11 cellular contexts compared by ENCODE assay signal in the genomic region with DNA sequence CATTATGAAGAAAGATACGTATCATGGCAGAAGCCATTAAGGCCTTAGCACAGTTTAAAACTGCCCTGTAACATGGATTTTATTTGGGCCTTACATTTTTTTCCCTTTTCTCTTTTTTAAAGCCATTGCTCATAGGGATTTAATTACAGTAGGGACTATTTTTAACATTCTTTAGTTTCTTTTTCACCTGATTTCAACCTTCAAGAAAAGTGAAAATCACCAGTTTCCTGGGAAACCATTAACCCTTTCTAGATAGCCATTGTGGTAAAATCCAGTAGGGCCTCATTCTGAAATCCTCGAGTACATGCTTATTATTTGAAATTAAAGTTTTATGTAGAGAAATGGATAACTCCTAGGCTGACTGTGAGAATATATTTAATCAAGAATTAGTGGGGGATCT. TPM values are rescaled to one million over a fixed set of nuclear protein-coding genes. Genes with fewer than 3 reads are reported as not detected.
DNase-seq lines count a peak whose midpoint lies in the region; ATAC-seq and TF ChIP-seq lines count a peak whose summit lies in the region.
"Had no signal": no experiment of that assay in that cellular context is flagged by ENCODE, and none has a peak within 500 bp of the region (broad histone marks: within the 10 kb centered on the region; RNA-seq: fewer than 3 reads in every experiment).

No MANE protein-coding gene starts in this region.

- no peak overlapping the region for H3K56ac ChIP-seq in H9 (ENCODE audit: insufficient read length, low read depth, low read length)

- H3K23me2 ChIP-seq in H9 (ENCODE audit: insufficient read length, low read depth, low read length, poor library complexity, severe bottlenecking) = peaks cover 15% of the 10 kb centered on the region

- no peak overlapping the region for H4K91ac ChIP-seq in H9 (ENCODE audit: insufficient read length, low read depth, low read length)

- no peak overlapping the region for H3K4me2 ChIP-seq in H9 (ENCODE audit: insufficient read depth, insufficient read length, low read length)

- H3K27ac ChIP-seq in H9 (ENCODE audit: insufficient read length, low read depth, low read length) = no peak overlapping the region

- H3K9me3 ChIP-seq in H9 (ENCODE audit: control insufficient read depth, low read depth, low read length) = no peaks in the 10 kb centered on the region
- H3K9me3 ChIP-seq in adipocyte (ENCODE audit: control insufficient read depth, low read length) = no peaks in the 10 kb centered on the region

- WGBS in H9 (ENCODE audit: extremely low coverage, insufficient read length, low lambda C conversion rate) = no CpG with 5 or more reads among the region's 2 CpGs

- no peak overlapping the region for H2BK5ac ChIP-seq in H9 (ENCODE audit: insufficient read length, low read length)

- no peaks in the 10 kb centered on the region; a peak in 1 of 5 replicates for H3K9me3 Mint-ChIP-seq in H9
- H3K9me3 Mint-ChIP-seq: activated B cell treated with CpG ODN at 0.5 μM for 24 hours had no signal

- H3K9ac ChIP-seq in H9 (ENCODE audit: extremely low read depth, insufficient read length, low read length) (no peak overlapping the region), adipocyte (ENCODE audit: low read length) (peak overlapping the region; percentile 89)

- H3K36me3 Mint-ChIP-seq in H9 (ENCODE audit: insufficient read depth in 1 of 3, low read depth in 3 of 3) = peaks cover 0 to 7% (median 7%) of the 10 kb centered on the region in 3 experiments; a peak in 5 of 7 replicates

- H2BK120ac ChIP-seq in H9 (ENCODE audit: low read depth, low read length, poor library complexity, severe bottlenecking) = no peak overlapping the region

- H3K4me3 Mint-ChIP-seq in H9 = peak overlapping the region; percentile 24 to 100; a peak in 4 of 5 replicates
- H3K4me3 Mint-ChIP-seq: activated B cell treated with CpG ODN at 0.5 μM for 24 hours had no signal

- H2BK20ac ChIP-seq in H9 (ENCODE audit: low read depth, low read length, poor library complexity, severe bottlenecking) = no peak overlapping the region

- H2BK15ac ChIP-seq in H9 (ENCODE audit: low read depth, low read length) = no peak overlapping the region

- H3K23ac ChIP-seq in H9 (ENCODE audit: insufficient read length, low read depth, low read length) = no peak overlapping the region

- H3K27me3 ChIP-seq in H9 (ENCODE audit: insufficient read depth, low read length) (no peaks in the 10 kb centered on the region), adipocyte (replicated peaks; ENCODE audit: control insufficient read depth, insufficient read depth, low read length) (no peaks in the 10 kb centered on the region)

- no peak overlapping the region for H3K27ac Mint-ChIP-seq in H9
- H3K27ac Mint-ChIP-seq: activated B cell treated with CpG ODN at 0.5 μM for 24 hours had no signal

- peaks cover 43 to 47% of the 10 kb centered on the region in 2 experiments for H3K4me1 Mint-ChIP-seq in H9

- peaks cover 56% of the 10 kb centered on the region for H3K79me2 ChIP-seq in H9 (ENCODE audit: insufficient read depth, low read length)

- DNase-seq in H9 = no peak
- DNase-seq in adipocyte (ENCODE audit: low read depth) = peak; percentile 42
- DNase-seq in fibroblast of the aortic adventitia (ENCODE audit: low read depth) = no peak
- no peak for DNase-seq in skeletal muscle cell (ENCODE audit: low read depth)
- no peak for DNase-seq in NCI-H446 treated with DMSO at 0.1 percent for 48 hours (lab: John Stamatoyannopoulos, UW)
- DNase-seq in COLO829 (ENCODE audit: low spot score) = no peak
- DNase-seq: activated B cell treated with CpG ODN at 0.5 μM for 24 hours; activated effector memory CD4-positive, alpha-beta T cell treated with Interleukin-2 at 50 U/mL for 16 hours; NCI-H2029 had no signal

- no peak overlapping the region for H2AFZ ChIP-seq in H9 (ENCODE audit: low read length)

- TF ChIP-seq CTCF in H9 (conservative IDR thresholded peaks at IDR 0.05) = no peak
- TF ChIP-seq CTCF in fibroblast of the aortic adventitia (IDR thresholded peaks at IDR 0.05; ENCODE audit: insufficient read depth, low read length) = no peak

- no peaks in the 10 kb centered on the region for H3K36me3 ChIP-seq in adipocyte (ENCODE audit: control insufficient read depth, insufficient read depth, low read length, severe bottlenecking)

- no peaks in the 10 kb centered on the region for H4K20me1 ChIP-seq in H9 (ENCODE audit: control insufficient read depth, insufficient read depth, insufficient read length)

- ATAC-seq in HG02798 (IDR thresholded peaks at IDR 0.05; ENCODE audit: poor library complexity, unreplicated experiment) = no peak
- ATAC-seq in HG02571 (IDR thresholded peaks at IDR 0.05; ENCODE audit: unreplicated experiment) = no peak

- no peak overlapping the region for H4K5ac ChIP-seq in H9 (ENCODE audit: insufficient read length, low read depth, low read length)

- H3T11ph ChIP-seq in H9 (ENCODE audit: low read length) = no peak overlapping the region

- H3K27me3 Mint-ChIP-seq in H9 (ENCODE audit: low read depth) = no peaks in the 10 kb centered on the region; the same call in 1 of the 2 replicates
- H3K27me3 Mint-ChIP-seq: activated B cell treated with CpG ODN at 0.5 μM for 24 hours had no signal

- H3K14ac ChIP-seq in H9 (ENCODE audit: insufficient read depth, low read length) = no peak overlapping the region

- no peaks in the 10 kb centered on the region for H3K79me1 ChIP-seq in H9 (ENCODE audit: insufficient read depth, low read depth, low read length, poor library complexity, severe bottlenecking)

- no peak overlapping the region for H3K4ac ChIP-seq in H9 (ENCODE audit: low read depth, low read length)

- H3K4me1 ChIP-seq in H9 (ENCODE audit: insufficient read depth, low read length) (0 out of 2 replicates have a peak, but pooled peaks cover 3% of the 10 kb centered on the region), adipocyte (ENCODE audit: control insufficient read depth, insufficient read depth, low read length) (peaks cover 56% of the 10 kb centered on the region)

- no peak overlapping the region for H2BK12ac ChIP-seq in H9 (ENCODE audit: insufficient read length, low read depth, low read length)

- H3K18ac ChIP-seq in H9 (ENCODE audit: insufficient read length, low read depth, low read length) = no peak overlapping the region

- peak overlapping the region; percentile 84 for H3K4me3 ChIP-seq in adipocyte (ENCODE audit: low read length)
- peak overlapping the region; percentile 91 for H3K4me3 ChIP-seq in fibroblast of the aortic adventitia (ENCODE audit: low read depth, low read length)
- H3K4me3 ChIP-seq in skeletal muscle cell (ENCODE audit: low read depth, low read length) = peak overlapping the region; percentile 88

- H2AK5ac ChIP-seq in H9 (ENCODE audit: insufficient read length, low read length) = no peak overlapping the region

- no peak overlapping the region for H4K8ac ChIP-seq in H9 (replicated peaks; ENCODE audit: insufficient read length, low read depth, low read length)

RNA-seq across cellular contexts. Expression of a gene that starts 3.1 kb away (rescaled TPM):
- 41.0 and 42.1 TPM in 2 replicates for total RNA-seq in H9 (2021)
- 36.2 and 55.1 TPM in 2 replicates for total RNA-seq in fibroblast of the aortic adventitia (ENCODE audit: low replicate concordance)
